1 cellular context compared by ENCODE assay signal in the genomic region with DNA sequence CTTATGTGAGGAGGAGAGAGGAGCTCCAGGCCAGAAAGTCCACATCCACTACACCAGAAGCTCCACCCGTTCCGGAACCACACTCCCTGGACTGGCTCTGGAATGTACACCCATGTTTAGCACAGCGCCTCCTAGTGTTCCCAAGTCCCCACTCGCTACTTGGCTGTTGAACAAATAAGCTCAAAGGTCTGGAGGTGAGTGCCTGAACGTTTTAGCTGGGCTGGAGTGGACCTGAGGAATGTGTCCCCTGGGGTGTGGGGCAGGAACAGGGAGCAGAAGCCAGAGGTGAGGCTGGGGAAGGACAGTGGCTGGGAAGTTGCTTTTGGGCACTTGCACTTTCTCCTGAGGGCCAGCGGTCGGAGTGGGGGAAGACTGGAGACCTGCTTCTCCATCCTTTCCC.
A peak's percentile ranks its signal among the peaks of the same experiment; 100 is the strongest.
TF ChIP-seq lines count a peak whose summit lies in the region.

No MANE protein-coding gene starts in this region.

TF ChIP-seq in HepG2, 621 proteins besides CTCF, POLR2A, EP300 and RAD21 (continued from another document):
- TF ChIP-seq, protein P1, sequence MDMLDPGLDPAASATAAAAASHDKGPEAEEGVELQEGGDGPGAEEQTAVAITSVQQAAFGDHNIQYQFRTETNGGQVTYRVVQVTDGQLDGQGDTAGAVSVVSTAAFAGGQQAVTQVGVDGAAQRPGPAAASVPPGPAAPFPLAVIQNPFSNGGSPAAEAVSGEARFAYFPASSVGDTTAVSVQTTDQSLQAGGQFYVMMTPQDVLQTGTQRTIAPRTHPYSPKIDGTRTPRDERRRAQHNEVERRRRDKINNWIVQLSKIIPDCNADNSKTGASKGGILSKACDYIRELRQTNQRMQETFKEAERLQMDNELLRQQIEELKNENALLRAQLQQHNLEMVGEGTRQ (IDR thresholded peaks at IDR 0.05; ENCODE audit: low read depth, low read length), result no peak
- TF ChIP-seq, protein P1 (CRISPR knock-in tag; IDR thresholded peaks at IDR 0.05; ENCODE audit: borderline replicate concordance), result 0 out of 2 replicates have a peak, but pooled peaks have one; percentile 26
- no peak for TF ChIP-seq SP1 (IDR thresholded peaks at IDR 0.05)
- TF ChIP-seq SP1 (CRISPR knock-in tag; IDR thresholded peaks at IDR 0.05), result no peak
- TF ChIP-seq HNF4G (IDR thresholded peaks at IDR 0.05; ENCODE audit: borderline replicate concordance, low read depth, low read length), result peak; percentile 40; the same call in 1 of the 2 replicates
- no peak for TF ChIP-seq HNF4G (CRISPR knock-in tag; IDR thresholded peaks at IDR 0.05; ENCODE audit: borderline replicate concordance, low read depth)
- TF ChIP-seq DR1 (CRISPR knock-in tag; IDR thresholded peaks at IDR 0.05), result no peak
- peak; percentile 67 for TF ChIP-seq SRF (IDR thresholded peaks at IDR 0.05; ENCODE audit: low read depth, low read length)
- TF ChIP-seq, protein P2, sequence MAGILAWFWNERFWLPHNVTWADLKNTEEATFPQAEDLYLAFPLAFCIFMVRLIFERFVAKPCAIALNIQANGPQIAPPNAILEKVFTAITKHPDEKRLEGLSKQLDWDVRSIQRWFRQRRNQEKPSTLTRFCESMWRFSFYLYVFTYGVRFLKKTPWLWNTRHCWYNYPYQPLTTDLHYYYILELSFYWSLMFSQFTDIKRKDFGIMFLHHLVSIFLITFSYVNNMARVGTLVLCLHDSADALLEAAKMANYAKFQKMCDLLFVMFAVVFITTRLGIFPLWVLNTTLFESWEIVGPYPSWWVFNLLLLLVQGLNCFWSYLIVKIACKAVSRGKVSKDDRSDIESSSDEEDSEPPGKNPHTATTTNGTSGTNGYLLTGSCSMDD (CRISPR knock-in tag; IDR thresholded peaks at IDR 0.05), result no peak
- TF ChIP-seq PITX1 (CRISPR knock-in tag; IDR thresholded peaks at IDR 0.05), result no peak
- TF ChIP-seq, protein P3, sequence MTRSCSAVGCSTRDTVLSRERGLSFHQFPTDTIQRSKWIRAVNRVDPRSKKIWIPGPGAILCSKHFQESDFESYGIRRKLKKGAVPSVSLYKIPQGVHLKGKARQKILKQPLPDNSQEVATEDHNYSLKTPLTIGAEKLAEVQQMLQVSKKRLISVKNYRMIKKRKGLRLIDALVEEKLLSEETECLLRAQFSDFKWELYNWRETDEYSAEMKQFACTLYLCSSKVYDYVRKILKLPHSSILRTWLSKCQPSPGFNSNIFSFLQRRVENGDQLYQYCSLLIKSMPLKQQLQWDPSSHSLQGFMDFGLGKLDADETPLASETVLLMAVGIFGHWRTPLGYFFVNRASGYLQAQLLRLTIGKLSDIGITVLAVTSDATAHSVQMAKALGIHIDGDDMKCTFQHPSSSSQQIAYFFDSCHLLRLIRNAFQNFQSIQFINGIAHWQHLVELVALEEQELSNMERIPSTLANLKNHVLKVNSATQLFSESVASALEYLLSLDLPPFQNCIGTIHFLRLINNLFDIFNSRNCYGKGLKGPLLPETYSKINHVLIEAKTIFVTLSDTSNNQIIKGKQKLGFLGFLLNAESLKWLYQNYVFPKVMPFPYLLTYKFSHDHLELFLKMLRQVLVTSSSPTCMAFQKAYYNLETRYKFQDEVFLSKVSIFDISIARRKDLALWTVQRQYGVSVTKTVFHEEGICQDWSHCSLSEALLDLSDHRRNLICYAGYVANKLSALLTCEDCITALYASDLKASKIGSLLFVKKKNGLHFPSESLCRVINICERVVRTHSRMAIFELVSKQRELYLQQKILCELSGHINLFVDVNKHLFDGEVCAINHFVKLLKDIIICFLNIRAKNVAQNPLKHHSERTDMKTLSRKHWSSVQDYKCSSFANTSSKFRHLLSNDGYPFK (CRISPR knock-in tag; IDR thresholded peaks at IDR 0.05; ENCODE audit: borderline replicate concordance), result 0 out of 2 replicates have a peak, but pooled peaks have one; percentile 17
- 0 out of 2 replicates have a peak, but pooled peaks have one; percentile 24 for TF ChIP-seq SNAI1 (CRISPR knock-in tag; IDR thresholded peaks at IDR 0.05; ENCODE audit: borderline replicate concordance)
- peak; percentile 54 for TF ChIP-seq TEAD3 (CRISPR knock-in tag; optimal IDR thresholded peaks at IDR 0.05; ENCODE audit: borderline replicate concordance)
- TF ChIP-seq, protein P4, sequence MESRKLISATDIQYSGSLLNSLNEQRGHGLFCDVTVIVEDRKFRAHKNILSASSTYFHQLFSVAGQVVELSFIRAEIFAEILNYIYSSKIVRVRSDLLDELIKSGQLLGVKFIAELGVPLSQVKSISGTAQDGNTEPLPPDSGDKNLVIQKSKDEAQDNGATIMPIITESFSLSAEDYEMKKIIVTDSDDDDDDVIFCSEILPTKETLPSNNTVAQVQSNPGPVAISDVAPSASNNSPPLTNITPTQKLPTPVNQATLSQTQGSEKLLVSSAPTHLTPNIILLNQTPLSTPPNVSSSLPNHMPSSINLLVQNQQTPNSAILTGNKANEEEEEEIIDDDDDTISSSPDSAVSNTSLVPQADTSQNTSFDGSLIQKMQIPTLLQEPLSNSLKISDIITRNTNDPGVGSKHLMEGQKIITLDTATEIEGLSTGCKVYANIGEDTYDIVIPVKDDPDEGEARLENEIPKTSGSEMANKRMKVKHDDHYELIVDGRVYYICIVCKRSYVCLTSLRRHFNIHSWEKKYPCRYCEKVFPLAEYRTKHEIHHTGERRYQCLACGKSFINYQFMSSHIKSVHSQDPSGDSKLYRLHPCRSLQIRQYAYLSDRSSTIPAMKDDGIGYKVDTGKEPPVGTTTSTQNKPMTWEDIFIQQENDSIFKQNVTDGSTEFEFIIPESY (CRISPR knock-in tag; IDR thresholded peaks at IDR 0.05), result peak; percentile 96
